1 cellular context compared by ENCODE assay signal in the genomic region with DNA sequence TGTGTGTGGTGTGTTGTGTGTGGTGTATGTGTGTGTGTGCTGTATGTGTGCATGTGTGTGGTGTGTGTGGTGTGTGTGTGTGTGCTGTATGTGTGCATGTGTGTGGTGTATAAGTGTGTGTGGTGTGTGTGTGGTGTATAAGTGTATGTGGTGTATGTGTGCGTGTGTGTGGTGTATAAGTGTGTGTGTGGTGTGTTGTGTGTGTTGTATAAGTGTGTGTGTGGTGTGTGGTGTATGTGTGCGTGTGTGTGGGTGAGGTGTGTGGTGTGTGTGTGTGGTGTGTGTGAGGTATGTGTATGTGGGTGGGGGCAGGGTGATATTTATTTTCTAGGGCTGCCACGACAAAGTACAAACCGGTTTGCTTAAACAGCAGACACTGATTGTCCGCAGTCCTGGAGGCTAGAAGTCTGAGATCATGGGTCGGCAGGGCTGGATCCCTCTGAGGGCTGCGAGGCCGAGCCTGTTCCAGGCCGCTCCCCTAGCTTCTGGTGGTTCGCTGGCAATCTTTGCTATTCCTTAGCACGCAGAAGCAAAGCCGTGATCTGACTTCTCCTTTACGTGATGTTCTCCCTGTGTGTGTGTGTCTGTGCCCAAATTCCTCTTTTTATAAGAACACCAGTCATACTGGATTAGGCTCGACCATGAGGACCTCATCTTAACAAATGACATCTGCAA.
A peak's percentile ranks its signal among the peaks of the same experiment; 100 is the strongest.
TF ChIP-seq lines count a peak whose summit lies in the region.

No MANE protein-coding gene starts in this region.

TF ChIP-seq in HEK293, 187 proteins besides CTCF, POLR2A, EP300 and RAD21 (continued from another document):
- TF ChIP-seq, protein P1, sequence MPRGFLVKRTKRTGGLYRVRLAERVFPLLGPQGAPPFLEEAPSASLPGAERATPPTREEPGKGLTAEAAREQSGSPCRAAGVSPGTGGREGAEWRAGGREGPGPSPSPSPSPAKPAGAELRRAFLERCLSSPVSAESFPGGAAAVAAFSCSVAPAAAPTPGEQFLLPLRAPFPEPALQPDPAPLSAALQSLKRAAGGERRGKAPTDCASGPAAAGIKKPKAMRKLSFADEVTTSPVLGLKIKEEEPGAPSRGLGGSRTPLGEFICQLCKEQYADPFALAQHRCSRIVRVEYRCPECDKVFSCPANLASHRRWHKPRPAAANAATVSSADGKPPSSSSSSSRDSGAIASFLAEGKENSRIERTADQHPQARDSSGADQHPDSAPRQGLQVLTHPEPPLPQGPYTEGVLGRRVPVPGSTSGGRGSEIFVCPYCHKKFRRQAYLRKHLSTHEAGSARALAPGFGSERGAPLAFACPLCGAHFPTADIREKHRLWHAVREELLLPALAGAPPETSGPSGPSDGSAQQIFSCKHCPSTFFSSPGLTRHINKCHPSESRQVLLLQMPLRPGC (tag by site-specific recombination; IDR thresholded peaks at IDR 0.05) = no peak
- TF ChIP-seq EGR2 (tag by site-specific recombination; IDR thresholded peaks at IDR 0.05; ENCODE audit: low read depth) (0 out of 2 replicates have a peak, but pooled peaks have one; percentile 28), ZNF596 (tag by site-specific recombination; IDR thresholded peaks at IDR 0.05) (no peak), ZIC2 (tag by site-specific recombination; IDR thresholded peaks at IDR 0.05) (no peak), ZNF2 (tag by site-specific recombination; IDR thresholded peaks at IDR 0.05) (0 out of 2 replicates have a peak, but pooled peaks have one; percentile 27), ZNF837 (tag by site-specific recombination; IDR thresholded peaks at IDR 0.05) (no peak), SETDB1 (IDR thresholded peaks at IDR 0.05; ENCODE audit: insufficient read length, low read length) (no peak), ZNF654 (tag by site-specific recombination; IDR thresholded peaks at IDR 0.05; ENCODE audit: low read depth) (no peak), YY1 (tag by site-specific recombination; IDR thresholded peaks at IDR 0.05) (no peak), ZFHX2 (tag by site-specific recombination; conservative IDR thresholded peaks at IDR 0.05) (peak; percentile 55), ZNF76 (tag by site-specific recombination; IDR thresholded peaks at IDR 0.05; ENCODE audit: borderline replicate concordance, low read depth) (no peak), ZNF571 (tag by site-specific recombination; IDR thresholded peaks at IDR 0.05) (no peak), ZNF37A (tag by site-specific recombination; IDR thresholded peaks at IDR 0.05) (no peak)
- TF ChIP-seq, protein P2, sequence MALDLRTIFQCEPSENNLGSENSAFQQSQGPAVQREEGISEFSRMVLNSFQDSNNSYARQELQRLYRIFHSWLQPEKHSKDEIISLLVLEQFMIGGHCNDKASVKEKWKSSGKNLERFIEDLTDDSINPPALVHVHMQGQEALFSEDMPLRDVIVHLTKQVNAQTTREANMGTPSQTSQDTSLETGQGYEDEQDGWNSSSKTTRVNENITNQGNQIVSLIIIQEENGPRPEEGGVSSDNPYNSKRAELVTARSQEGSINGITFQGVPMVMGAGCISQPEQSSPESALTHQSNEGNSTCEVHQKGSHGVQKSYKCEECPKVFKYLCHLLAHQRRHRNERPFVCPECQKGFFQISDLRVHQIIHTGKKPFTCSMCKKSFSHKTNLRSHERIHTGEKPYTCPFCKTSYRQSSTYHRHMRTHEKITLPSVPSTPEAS (tag by site-specific recombination; IDR thresholded peaks at IDR 0.05) = no peak
- TF ChIP-seq, protein P3, sequence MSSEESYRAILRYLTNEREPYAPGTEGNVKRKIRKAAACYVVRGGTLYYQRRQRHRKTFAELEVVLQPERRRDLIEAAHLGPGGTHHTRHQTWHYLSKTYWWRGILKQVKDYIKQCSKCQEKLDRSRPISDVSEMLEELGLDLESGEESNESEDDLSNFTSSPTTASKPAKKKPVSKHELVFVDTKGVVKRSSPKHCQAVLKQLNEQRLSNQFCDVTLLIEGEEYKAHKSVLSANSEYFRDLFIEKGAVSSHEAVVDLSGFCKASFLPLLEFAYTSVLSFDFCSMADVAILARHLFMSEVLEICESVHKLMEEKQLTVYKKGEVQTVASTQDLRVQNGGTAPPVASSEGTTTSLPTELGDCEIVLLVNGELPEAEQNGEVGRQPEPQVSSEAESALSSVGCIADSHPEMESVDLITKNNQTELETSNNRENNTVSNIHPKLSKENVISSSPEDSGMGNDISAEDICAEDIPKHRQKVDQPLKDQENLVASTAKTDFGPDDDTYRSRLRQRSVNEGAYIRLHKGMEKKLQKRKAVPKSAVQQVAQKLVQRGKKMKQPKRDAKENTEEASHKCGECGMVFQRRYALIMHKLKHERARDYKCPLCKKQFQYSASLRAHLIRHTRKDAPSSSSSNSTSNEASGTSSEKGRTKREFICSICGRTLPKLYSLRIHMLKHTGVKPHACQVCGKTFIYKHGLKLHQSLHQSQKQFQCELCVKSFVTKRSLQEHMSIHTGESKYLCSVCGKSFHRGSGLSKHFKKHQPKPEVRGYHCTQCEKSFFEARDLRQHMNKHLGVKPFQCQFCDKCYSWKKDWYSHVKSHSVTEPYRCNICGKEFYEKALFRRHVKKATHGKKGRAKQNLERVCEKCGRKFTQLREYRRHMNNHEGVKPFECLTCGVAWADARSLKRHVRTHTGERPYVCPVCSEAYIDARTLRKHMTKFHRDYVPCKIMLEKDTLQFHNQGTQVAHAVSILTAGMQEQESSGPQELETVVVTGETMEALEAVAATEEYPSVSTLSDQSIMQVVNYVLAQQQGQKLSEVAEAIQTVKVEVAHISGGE (tag by site-specific recombination; conservative IDR thresholded peaks at IDR 0.05; ENCODE audit: low read depth) = no peak
- TF ChIP-seq, protein P4, sequence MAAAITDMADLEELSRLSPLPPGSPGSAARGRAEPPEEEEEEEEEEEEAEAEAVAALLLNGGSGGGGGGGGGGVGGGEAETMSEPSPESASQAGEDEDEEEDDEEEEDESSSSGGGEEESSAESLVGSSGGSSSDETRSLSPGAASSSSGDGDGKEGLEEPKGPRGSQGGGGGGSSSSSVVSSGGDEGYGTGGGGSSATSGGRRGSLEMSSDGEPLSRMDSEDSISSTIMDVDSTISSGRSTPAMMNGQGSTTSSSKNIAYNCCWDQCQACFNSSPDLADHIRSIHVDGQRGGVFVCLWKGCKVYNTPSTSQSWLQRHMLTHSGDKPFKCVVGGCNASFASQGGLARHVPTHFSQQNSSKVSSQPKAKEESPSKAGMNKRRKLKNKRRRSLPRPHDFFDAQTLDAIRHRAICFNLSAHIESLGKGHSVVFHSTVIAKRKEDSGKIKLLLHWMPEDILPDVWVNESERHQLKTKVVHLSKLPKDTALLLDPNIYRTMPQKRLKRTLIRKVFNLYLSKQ (tag by site-specific recombination; IDR thresholded peaks at IDR 0.05; ENCODE audit: borderline replicate concordance) = no peak
- TF ChIP-seq, protein P5, sequence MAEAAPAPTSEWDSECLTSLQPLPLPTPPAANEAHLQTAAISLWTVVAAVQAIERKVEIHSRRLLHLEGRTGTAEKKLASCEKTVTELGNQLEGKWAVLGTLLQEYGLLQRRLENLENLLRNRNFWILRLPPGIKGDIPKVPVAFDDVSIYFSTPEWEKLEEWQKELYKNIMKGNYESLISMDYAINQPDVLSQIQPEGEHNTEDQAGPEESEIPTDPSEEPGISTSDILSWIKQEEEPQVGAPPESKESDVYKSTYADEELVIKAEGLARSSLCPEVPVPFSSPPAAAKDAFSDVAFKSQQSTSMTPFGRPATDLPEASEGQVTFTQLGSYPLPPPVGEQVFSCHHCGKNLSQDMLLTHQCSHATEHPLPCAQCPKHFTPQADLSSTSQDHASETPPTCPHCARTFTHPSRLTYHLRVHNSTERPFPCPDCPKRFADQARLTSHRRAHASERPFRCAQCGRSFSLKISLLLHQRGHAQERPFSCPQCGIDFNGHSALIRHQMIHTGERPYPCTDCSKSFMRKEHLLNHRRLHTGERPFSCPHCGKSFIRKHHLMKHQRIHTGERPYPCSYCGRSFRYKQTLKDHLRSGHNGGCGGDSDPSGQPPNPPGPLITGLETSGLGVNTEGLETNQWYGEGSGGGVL (tag by site-specific recombination; IDR thresholded peaks at IDR 0.05) = no peak
